Comparison of ENCODE assay signal across 8 cellular contexts in genomic region chr17:30970757-30971567, GRCh38. TPM values are rescaled to one million over a fixed set of nuclear protein-coding genes. Genes with fewer than 3 reads are reported as not detected.
A peak's percentile ranks its signal among the peaks of the same experiment; 100 is the strongest.
DNase-seq lines count a peak whose midpoint lies in the region; ATAC-seq and TF ChIP-seq lines count a peak whose summit lies in the region.

A gene with protein sequence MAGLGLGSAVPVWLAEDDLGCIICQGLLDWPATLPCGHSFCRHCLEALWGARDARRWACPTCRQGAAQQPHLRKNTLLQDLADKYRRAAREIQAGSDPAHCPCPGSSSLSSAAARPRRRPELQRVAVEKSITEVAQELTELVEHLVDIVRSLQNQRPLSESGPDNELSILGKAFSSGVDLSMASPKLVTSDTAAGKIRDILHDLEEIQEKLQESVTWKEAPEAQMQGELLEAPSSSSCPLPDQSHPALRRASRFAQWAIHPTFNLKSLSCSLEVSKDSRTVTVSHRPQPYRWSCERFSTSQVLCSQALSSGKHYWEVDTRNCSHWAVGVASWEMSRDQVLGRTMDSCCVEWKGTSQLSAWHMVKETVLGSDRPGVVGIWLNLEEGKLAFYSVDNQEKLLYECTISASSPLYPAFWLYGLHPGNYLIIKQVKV (plus strand): TSS chr17:30971039. CDS start chr17:30971074, 35 bp downstream.

- H3K9ac ChIP-seq in stomach smooth muscle (ENCODE audit: low read length in 2 of 2): peak within 1 kb of the TSS; percentile 81 to 86

- peak within 1 kb of the TSS; percentile 78 for H3K4me2 ChIP-seq in PC-9

- H4K20me1 ChIP-seq in PC-9 (ENCODE audit: insufficient read depth): no peaks in the 10 kb centered on the region; the same call in 1 of the 2 replicates

- H3K27ac ChIP-seq in PC-9: peak within 1 kb of the TSS; percentile 78
- peak within 1 kb of the TSS; percentile 85 for H3K27ac ChIP-seq in stomach smooth muscle (ENCODE audit: low read length)

- H3K27ac Mint-ChIP-seq in natural killer cell treated with Interleukin-12 subunit alpha and Interleukin-12 subunit beta and Interleukin-15 and Interleukin-18, amount 100 ng/mL, for 72 hours: peak within 1 kb of the TSS; percentile 80 to 89

- H3K79me2 ChIP-seq in PC-9 (ENCODE audit: low read depth): peaks cover 34% of the 10 kb centered on the region

- peaks cover 22% of the 10 kb centered on the region for H3F3A ChIP-seq in PC-9 (ENCODE audit: insufficient read depth, low read depth)

- peak; percentile 97 for DNase-seq in AG20443 (ENCODE audit: low spot score)
- DNase-seq in PC-9: peak; percentile 77 to 85
- DNase-seq in activated effector memory CD4-positive, alpha-beta T cell treated with Interleukin-2 at 50 U/mL for 16 hours: peak; percentile 53
- peak; percentile 88 for DNase-seq in fibroblast of pulmonary artery (ENCODE audit: low read depth)
- DNase-seq in natural killer cell treated with Interleukin-12 subunit alpha and Interleukin-12 subunit beta and Interleukin-15 and Interleukin-18, amount 100 ng/mL, for 72 hours (ENCODE audit: low spot score): peak; percentile 80

- peak within 1 kb of the TSS; percentile 97 for H3K4me3 Mint-ChIP-seq in natural killer cell treated with Interleukin-12 subunit alpha and Interleukin-12 subunit beta and Interleukin-15 and Interleukin-18, amount 100 ng/mL, for 72 hours

- POLR2A ChIA-PET in PC-9 (lab: Charles Lee; ENCODE audit: unreplicated experiment): interaction anchor here (0.6 kb wide), 2 partner anchors 494 to 1306 kb away, joined by 3 to 7 read pairs; partner anchors contain the start of gene GOSR1

- H3K9me3 ChIP-seq in PC-9 (ENCODE audit: insufficient read depth, low read depth) (no peaks in the 10 kb centered on the region), stomach smooth muscle (ENCODE audit: control insufficient read depth in 2 of 2, low read length in 2 of 2) (no peaks in the 10 kb centered on the region)

- peak; percentile 68 for ATAC-seq in HG03432 (IDR thresholded peaks at IDR 0.05; ENCODE audit: unreplicated experiment)
- peak; percentile 89 to 90 for ATAC-seq in natural killer cell treated with Interleukin-12 subunit alpha and Interleukin-12 subunit beta and Interleukin-15 and Interleukin-18, amount 100 ng/mL, for 72 hours

- H3K9me3 Mint-ChIP-seq in natural killer cell treated with Interleukin-12 subunit alpha and Interleukin-12 subunit beta and Interleukin-15 and Interleukin-18, amount 100 ng/mL, for 72 hours: no peaks in the 10 kb centered on the region

- peaks cover 6% of the 10 kb centered on the region for H3K36me3 Mint-ChIP-seq in natural killer cell treated with Interleukin-12 subunit alpha and Interleukin-12 subunit beta and Interleukin-15 and Interleukin-18, amount 100 ng/mL, for 72 hours

- peaks cover 35 to 43% of the 10 kb centered on the region in 2 donors for H3K4me1 Mint-ChIP-seq in natural killer cell treated with Interleukin-12 subunit alpha and Interleukin-12 subunit beta and Interleukin-15 and Interleukin-18, amount 100 ng/mL, for 72 hours (ENCODE audit: low read depth in 2 of 2)

- intact Hi-C loops in PC-9 (cut with micrococcal nuclease; ENCODE audit: unreplicated experiment): loop anchor here (1.0 to 5.0 kb wide), 2 partner anchors 49 to 65 kb away; partner anchors contain the start of genes ADAP2 and TEFM

- H3K4me3 ChIP-seq in PC-9: peak within 1 kb of the TSS; percentile 88
- peak within 1 kb of the TSS; percentile 67 for H3K4me3 ChIP-seq in fibroblast of pulmonary artery (replicated peaks; ENCODE audit: low read depth, low read length)
- H3K4me3 ChIP-seq in stomach smooth muscle (ENCODE audit: low read length in 2 of 2): peak within 1 kb of the TSS; percentile 78 to 90

- peak within 1 kb of the TSS; percentile 91 for H2AFZ ChIP-seq in PC-9

- H3K36me3 ChIP-seq in PC-9 (ENCODE audit: low read depth) (no peaks in the 10 kb centered on the region), stomach smooth muscle (ENCODE audit: control insufficient read depth in 2 of 2, insufficient read depth in 2 of 2, low read length in 2 of 2) (peaks cover 0 to 5% of the 10 kb centered on the region in 2 donors)

- peaks cover 15% of the 10 kb centered on the region; the same call in 1 of the 2 replicates for H3K4me1 ChIP-seq in PC-9 (replicated peaks; ENCODE audit: insufficient read depth)
- peaks cover 16% of the 10 kb centered on the region for H3K4me1 ChIP-seq in stomach smooth muscle (ENCODE audit: control insufficient read depth, insufficient read depth, low read length)

- TF ChIP-seq POLR2A in GM18951 (IDR thresholded peaks at IDR 0.05; ENCODE audit: extremely low read depth, insufficient read depth, insufficient read length): peak; percentile 98

- TF ChIP-seq CTCF in PC-9 (conservative IDR thresholded peaks at IDR 0.05) (peak; percentile 31; the same call in 1 of the 2 replicates), fibroblast of pulmonary artery (IDR thresholded peaks at IDR 0.05; ENCODE audit: low read length, missing control alignments) (no peak)

- no peaks in the 10 kb centered on the region for H3K27me3 Mint-ChIP-seq in natural killer cell treated with Interleukin-12 subunit alpha and Interleukin-12 subunit beta and Interleukin-15 and Interleukin-18, amount 100 ng/mL, for 72 hours

- H3K27me3 ChIP-seq in PC-9 (ENCODE audit: insufficient read depth, low read depth) (no peaks in the 10 kb centered on the region), stomach smooth muscle (ENCODE audit: control insufficient read depth in 1 of 2, insufficient read depth in 2 of 2, low read length in 2 of 2) (no peaks in the 10 kb centered on the region)

- in situ Hi-C loops in GM18951 (cut with MboI; ENCODE audit: low sequenced_read_pairs, unreplicated experiment): no loop called here

- CTCF ChIA-PET in PC-9 (lab: Charles Lee): no interaction called here

- H3K9me2 ChIP-seq in PC-9 (ENCODE audit: insufficient read depth): no peaks in the 10 kb centered on the region

- no TSS peak for BruUV-seq in PC-9 (replicated peaks; lab: Mats Ljungman, UMichigan)

RNA-seq across cellular contexts. Expression of the gene that starts here (rescaled TPM):
- total RNA-seq in PC-9 (2021): 22.9 and 23.4 TPM in 2 replicates
- total RNA-seq in natural killer cell treated with Interleukin-12 subunit alpha and Interleukin-12 subunit beta and Interleukin-15 and Interleukin-18, amount 100 ng/mL, for 72 hours: 1 to 10 TPM; 6.4 to 8.7 TPM

Comparison
In these comparisons a context has a peak if more than half of its experiments do, and no peak if none do; other contexts are left out.
1. Peak in every context shown above with its lines: DNase-seq, ATAC-seq, H3K4me3 ChIP-seq and H3K27ac ChIP-seq.